Comparison of ENCODE assay signal across 12 cellular contexts in the genomic region with DNA sequence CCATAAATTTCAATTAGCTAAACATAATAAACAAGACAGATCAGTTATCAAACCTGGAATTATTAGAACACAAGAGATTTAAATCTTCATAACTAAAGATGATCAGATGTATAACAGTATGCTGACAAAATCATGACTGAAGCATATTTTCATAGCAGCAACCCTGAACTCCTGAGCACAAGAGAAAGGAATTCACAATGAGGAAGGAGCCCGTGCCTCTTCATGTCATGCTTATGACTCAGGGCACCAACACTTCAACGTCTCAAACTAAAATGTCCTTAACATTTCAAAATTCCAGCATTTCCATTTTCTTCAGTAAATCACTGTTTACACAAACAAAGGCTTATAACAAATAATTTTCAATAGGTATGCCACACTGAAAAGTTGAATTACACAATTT. TPM values are rescaled to one million over a fixed set of nuclear protein-coding genes. Genes with fewer than 3 reads are reported as not detected.
DNase-seq lines count a peak whose midpoint lies in the region; ATAC-seq and TF ChIP-seq lines count a peak whose summit lies in the region.
"Had no signal": no experiment of that assay in that cellular context is flagged by ENCODE, and none has a peak within 500 bp of the region (broad histone marks: within the 10 kb centered on the region; RNA-seq: fewer than 3 reads in every experiment).

No MANE protein-coding gene starts in this region.

- H3K27me3 ChIP-seq in PC-9 (ENCODE audit: insufficient read depth, low read depth) = no peaks in the 10 kb centered on the region
- H3K27me3 ChIP-seq in GM23338 (ENCODE audit: insufficient read depth) = no peaks in the 10 kb centered on the region
- H3K27me3 ChIP-seq: esophagus squamous epithelium, vagina had no signal

- DNase-seq in GM04503 (ENCODE audit: low read depth) (peak; percentile 58), PC-9 (peak in 1 of 2 experiments; percentile 1), fibroblast of gingiva (ENCODE audit: low read depth) (peak; percentile 62), retinal pigment epithelial cell (ENCODE audit: low read depth) (peak; percentile 31), caudate nucleus (lab: John Stamatoyannopoulos, UW) (no peak), GM23338 (ENCODE audit: low spot score) (no peak), activated gamma-delta T cell treated with Interleukin-2 at 50 U/mL for 16 hours (no peak), cortex of kidney (lab: John Stamatoyannopoulos, UW) (no peak)
- DNase-seq: esophagus squamous epithelium, NCI-H2227 treated with DMSO at 0.1 percent for 48 hours had no signal

- no peaks in the 10 kb centered on the region; the same call in 2 of the 3 replicates for H3K36me3 Mint-ChIP-seq in GM23338 (ENCODE audit: low read depth)

- intact Hi-C loops in PC-9 (cut with micrococcal nuclease; ENCODE audit: unreplicated experiment) = no loop called here

- CTCF ChIA-PET in PC-9 (lab: Charles Lee) = no interaction called here

- no peak overlapping the region for H3K4me3 ChIP-seq in PC-9
- no peak overlapping the region for H3K4me3 ChIP-seq in retinal pigment epithelial cell (ENCODE audit: low read length)
- no peak overlapping the region for H3K4me3 ChIP-seq in GM23338
- H3K4me3 ChIP-seq: esophagus squamous epithelium, vagina had no signal

- no peak for TF ChIP-seq CTCF in PC-9 (conservative IDR thresholded peaks at IDR 0.05)
- TF ChIP-seq CTCF in retinal pigment epithelial cell (conservative IDR thresholded peaks at IDR 0.05; ENCODE audit: low read depth, low read length) = no peak
- TF ChIP-seq CTCF in GM23338 (conservative IDR thresholded peaks at IDR 0.05; ENCODE audit: low read depth in 2 of 2) = no peak

- peaks cover 5% of the 10 kb centered on the region for H3K36me3 ChIP-seq in PC-9 (ENCODE audit: low read depth)
- H3K36me3 ChIP-seq in GM23338 (ENCODE audit: insufficient read depth) = no peaks in the 10 kb centered on the region
- H3K36me3 ChIP-seq: esophagus squamous epithelium, vagina had no signal

- H3K79me2 ChIP-seq in PC-9 (ENCODE audit: low read depth) = peaks cover 77% of the 10 kb centered on the region
- peaks cover 94% of the 10 kb centered on the region for H3K79me2 ChIP-seq in GM23338 (replicated peaks; ENCODE audit: insufficient read depth)

- H3K27ac Mint-ChIP-seq in GM23338 = no peak overlapping the region
- H3K27ac Mint-ChIP-seq: natural killer cell treated with Interleukin-12 subunit alpha and Interleukin-12 subunit beta and Interleukin-15 and Interleukin-18, amount 100 ng/mL, for 72 hours had no signal

- H4K20me1 ChIP-seq in PC-9 (ENCODE audit: insufficient read depth) (peaks cover 19% of the 10 kb centered on the region), GM23338 (replicated peaks; ENCODE audit: insufficient read depth) (peaks cover 43% of the 10 kb centered on the region)

- H3K9me3 Mint-ChIP-seq in GM23338 = no peaks in the 10 kb centered on the region

- H3K27me3 Mint-ChIP-seq in GM23338 (ENCODE audit: insufficient read depth, low read depth, poor library complexity) = no peaks in the 10 kb centered on the region
- H3K27me3 Mint-ChIP-seq: natural killer cell treated with Interleukin-12 subunit alpha and Interleukin-12 subunit beta and Interleukin-15 and Interleukin-18, amount 100 ng/mL, for 72 hours had no signal

- POLR2A ChIA-PET in PC-9 (lab: Charles Lee; ENCODE audit: unreplicated experiment) = no interaction called here

- H2AFZ ChIP-seq in PC-9 (no peak overlapping the region), GM23338 (no peak overlapping the region)

- H3K4me3 Mint-ChIP-seq in GM23338 = no peak overlapping the region
- H3K4me3 Mint-ChIP-seq: natural killer cell treated with Interleukin-12 subunit alpha and Interleukin-12 subunit beta and Interleukin-15 and Interleukin-18, amount 100 ng/mL, for 72 hours had no signal

- H3K9me2 ChIP-seq in PC-9 (ENCODE audit: insufficient read depth) (no peaks in the 10 kb centered on the region; the same call in 1 of the 2 replicates), GM23338 (ENCODE audit: insufficient read depth) (no peaks in the 10 kb centered on the region)

- H3K9me3 ChIP-seq in PC-9 (ENCODE audit: insufficient read depth, low read depth) = no peaks in the 10 kb centered on the region
- H3K9me3 ChIP-seq: esophagus squamous epithelium, vagina had no signal

- BruUV-seq in PC-9 (replicated peaks; lab: Mats Ljungman, UMichigan) = no TSS peak

- H3K4me2 ChIP-seq in PC-9 = 0 out of 2 replicates have a peak overlapping the region, but pooled peaks have one; percentile 6
- H3K4me2 ChIP-seq in GM23338 = no peak overlapping the region

- H3K27ac ChIP-seq in PC-9 (no peak overlapping the region), caudate nucleus (ENCODE audit: low read depth, low read length) (no peak overlapping the region), GM23338 (ENCODE audit: low read depth) (no peak overlapping the region)
- H3K27ac ChIP-seq: esophagus squamous epithelium, vagina had no signal

- no peak for ATAC-seq in GM23338
- ATAC-seq: natural killer cell treated with Interleukin-12 subunit alpha and Interleukin-12 subunit beta and Interleukin-15 and Interleukin-18, amount 100 ng/mL, for 72 hours had no signal

- H3K4me1 Mint-ChIP-seq in GM23338 = peaks cover 23% of the 10 kb centered on the region; the same call in 2 of the 3 replicates

- H3K4me1 ChIP-seq in PC-9 (replicated peaks; ENCODE audit: insufficient read depth) = no peaks in the 10 kb centered on the region
- peaks cover 14% of the 10 kb centered on the region for H3K4me1 ChIP-seq in GM23338 (ENCODE audit: insufficient read depth)

- H3F3A ChIP-seq in PC-9 (ENCODE audit: insufficient read depth, low read depth) (no peaks in the 10 kb centered on the region), GM23338 (replicated peaks; ENCODE audit: low read depth) (no peaks in the 10 kb centered on the region)

TF ChIP-seq in GM23338, 12 proteins besides CTCF, POLR2A, EP300 and RAD21 (continues in another document):
- TF ChIP-seq, protein P1, sequence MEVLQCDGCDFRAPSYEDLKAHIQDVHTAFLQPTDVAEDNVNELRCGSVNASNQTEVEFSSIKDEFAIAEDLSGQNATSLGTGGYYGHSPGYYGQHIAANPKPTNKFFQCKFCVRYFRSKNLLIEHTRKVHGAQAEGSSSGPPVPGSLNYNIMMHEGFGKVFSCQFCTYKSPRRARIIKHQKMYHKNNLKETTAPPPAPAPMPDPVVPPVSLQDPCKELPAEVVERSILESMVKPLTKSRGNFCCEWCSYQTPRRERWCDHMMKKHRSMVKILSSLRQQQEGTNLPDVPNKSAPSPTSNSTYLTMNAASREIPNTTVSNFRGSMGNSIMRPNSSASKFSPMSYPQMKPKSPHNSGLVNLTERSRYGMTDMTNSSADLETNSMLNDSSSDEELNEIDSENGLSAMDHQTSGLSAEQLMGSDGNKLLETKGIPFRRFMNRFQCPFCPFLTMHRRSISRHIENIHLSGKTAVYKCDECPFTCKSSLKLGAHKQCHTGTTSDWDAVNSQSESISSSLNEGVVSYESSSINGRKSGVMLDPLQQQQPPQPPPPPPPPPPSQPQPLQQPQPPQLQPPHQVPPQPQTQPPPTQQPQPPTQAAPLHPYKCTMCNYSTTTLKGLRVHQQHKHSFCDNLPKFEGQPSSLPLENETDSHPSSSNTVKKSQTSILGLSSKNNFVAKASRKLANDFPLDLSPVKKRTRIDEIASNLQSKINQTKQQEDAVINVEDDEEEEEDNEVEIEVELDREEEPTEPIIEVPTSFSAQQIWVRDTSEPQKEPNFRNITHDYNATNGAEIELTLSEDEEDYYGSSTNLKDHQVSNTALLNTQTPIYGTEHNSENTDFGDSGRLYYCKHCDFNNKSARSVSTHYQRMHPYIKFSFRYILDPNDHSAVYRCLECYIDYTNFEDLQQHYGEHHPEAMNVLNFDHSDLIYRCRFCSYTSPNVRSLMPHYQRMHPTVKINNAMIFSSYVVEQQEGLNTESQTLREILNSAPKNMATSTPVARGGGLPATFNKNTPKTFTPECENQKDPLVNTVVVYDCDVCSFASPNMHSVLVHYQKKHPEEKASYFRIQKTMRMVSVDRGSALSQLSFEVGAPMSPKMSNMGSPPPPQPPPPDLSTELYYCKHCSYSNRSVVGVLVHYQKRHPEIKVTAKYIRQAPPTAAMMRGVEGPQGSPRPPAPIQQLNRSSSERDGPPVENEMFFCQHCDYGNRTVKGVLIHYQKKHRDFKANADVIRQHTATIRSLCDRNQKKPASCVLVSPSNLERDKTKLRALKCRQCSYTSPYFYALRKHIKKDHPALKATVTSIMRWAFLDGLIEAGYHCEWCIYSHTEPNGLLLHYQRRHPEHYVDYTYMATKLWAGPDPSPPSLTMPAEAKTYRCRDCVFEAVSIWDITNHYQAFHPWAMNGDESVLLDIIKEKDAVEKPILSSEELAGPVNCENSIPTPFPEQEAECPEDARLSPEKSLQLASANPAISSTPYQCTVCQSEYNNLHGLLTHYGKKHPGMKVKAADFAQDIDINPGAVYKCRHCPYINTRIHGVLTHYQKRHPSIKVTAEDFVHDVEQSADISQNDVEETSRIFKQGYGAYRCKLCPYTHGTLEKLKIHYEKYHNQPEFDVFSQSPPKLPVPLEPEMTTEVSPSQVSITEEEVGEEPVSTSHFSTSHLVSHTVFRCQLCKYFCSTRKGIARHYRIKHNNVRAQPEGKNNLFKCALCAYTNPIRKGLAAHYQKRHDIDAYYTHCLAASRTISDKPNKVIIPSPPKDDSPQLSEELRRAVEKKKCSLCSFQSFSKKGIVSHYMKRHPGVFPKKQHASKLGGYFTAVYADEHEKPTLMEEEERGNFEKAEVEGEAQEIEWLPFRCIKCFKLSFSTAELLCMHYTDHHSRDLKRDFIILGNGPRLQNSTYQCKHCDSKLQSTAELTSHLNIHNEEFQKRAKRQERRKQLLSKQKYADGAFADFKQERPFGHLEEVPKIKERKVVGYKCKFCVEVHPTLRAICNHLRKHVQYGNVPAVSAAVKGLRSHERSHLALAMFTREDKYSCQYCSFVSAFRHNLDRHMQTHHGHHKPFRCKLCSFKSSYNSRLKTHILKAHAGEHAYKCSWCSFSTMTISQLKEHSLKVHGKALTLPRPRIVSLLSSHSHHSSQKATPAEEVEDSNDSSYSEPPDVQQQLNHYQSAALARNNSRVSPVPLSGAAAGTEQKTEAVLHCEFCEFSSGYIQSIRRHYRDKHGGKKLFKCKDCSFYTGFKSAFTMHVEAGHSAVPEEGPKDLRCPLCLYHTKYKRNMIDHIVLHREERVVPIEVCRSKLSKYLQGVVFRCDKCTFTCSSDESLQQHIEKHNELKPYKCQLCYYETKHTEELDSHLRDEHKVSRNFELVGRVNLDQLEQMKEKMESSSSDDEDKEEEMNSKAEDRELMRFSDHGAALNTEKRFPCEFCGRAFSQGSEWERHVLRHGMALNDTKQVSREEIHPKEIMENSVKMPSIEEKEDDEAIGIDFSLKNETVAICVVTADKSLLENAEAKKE (CRISPR knock-in tag; IDR thresholded peaks at IDR 0.05) = no peak
- TF ChIP-seq ZNF331 (CRISPR knock-in tag; IDR thresholded peaks at IDR 0.05; ENCODE audit: low read depth) = no peak

RNA-seq across cellular contexts. Expression of a gene that starts 6.7 kb away (rescaled TPM):
- 36.7 and 44.0 TPM in 2 replicates for total RNA-seq in PC-9 (2021)
- 40.7 and 46.3 TPM in 2 replicates for total RNA-seq in GM23338 (2014; rRNA removed; shearing (Covaris generic))
- polyA plus RNA-seq in GM23338 (2016; fragmentation: Nextera tagmentation; extraction: Ambion mirVana) = 32.1 and 33.5 TPM in 2 replicates

Comparison
In these comparisons a context has a peak if more than half of its experiments do, and no peak if none do; other contexts are left out.
1. DNase-seq: peak in GM04503 (single experiment), fibroblast of gingiva (single experiment) and retinal pigment epithelial cell (single experiment); none in caudate nucleus (0 of 61), GM23338 (single experiment), activated gamma-delta T cell treated with Interleukin-2 at 50 U/mL for 16 hours (single experiment) and cortex of kidney (single experiment).